In the genomic region with DNA sequence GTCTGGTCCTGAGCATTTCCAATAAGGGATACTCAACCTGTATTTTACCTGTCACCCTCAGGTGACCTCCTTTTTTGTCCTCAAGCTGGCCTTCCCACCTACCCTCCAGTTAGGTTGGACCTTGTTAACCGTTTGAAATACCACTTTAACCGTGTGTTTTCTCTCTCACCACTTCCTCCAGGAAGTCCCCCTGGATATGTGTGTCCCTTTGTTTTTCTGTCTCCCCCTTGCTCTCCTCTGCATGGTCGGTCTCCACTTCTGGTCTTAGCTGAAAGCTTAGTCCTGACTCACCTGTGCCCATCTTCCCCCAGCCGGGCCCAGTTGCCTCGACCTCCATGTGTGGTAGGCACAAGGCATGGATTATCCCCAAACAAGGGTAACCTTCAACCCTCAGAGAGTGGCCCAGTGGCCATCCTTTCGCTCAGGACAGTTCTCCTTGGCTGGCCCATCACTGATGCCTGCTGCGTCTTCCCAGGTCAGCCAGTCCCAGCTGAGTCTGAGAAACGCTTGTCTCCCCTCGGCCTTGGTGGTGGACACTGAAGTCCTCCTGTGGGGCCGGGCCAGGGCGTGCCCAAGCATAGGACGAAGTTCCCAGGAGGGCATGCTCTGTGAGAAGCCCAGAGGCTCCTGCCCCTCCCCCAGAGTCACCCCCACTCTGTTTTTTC, we compare ENCODE assay signal across 12 cellular contexts. TPM values are rescaled to one million over a fixed set of nuclear protein-coding genes. Genes with fewer than 3 reads are reported as not detected.
A peak's percentile ranks its signal among the peaks of the same experiment; 100 is the strongest.
DNase-seq lines count a peak whose midpoint lies in the region; ATAC-seq and TF ChIP-seq lines count a peak whose summit lies in the region.
"Had no signal": no experiment of that assay in that cellular context is flagged by ENCODE, and none has a peak within 500 bp of the region (broad histone marks: within the 10 kb centered on the region; RNA-seq: fewer than 3 reads in every experiment).

No MANE protein-coding gene starts in this region.

- H3K36me3 Mint-ChIP-seq in CD14-positive monocyte (peaks cover 71 to 97% of the 10 kb centered on the region in 2 donors), GM23338 (ENCODE audit: low read depth) (peaks cover 39% of the 10 kb centered on the region), glutamatergic neuron (ENCODE audit: unreplicated experiment) (no peaks in the 10 kb centered on the region)
- no peaks in the 10 kb centered on the region for H3K36me3 Mint-ChIP-seq in activated naive CD8-positive, alpha-beta T cell
- peaks cover 7% of the 10 kb centered on the region for H3K36me3 Mint-ChIP-seq in natural killer cell treated with Interleukin-12 subunit alpha and Interleukin-12 subunit beta and Interleukin-15 and Interleukin-18, amount 100 ng/mL, for 72 hours

- WGBS in psoas muscle, 3 donors, result 80 to 84% (median 82%) methylated on average over 12 of the region's 12 CpGs

- no peaks in the 10 kb centered on the region for H3K9me3 ChIP-seq in psoas muscle
- H3K9me3 ChIP-seq: gastroesophageal sphincter had no signal

- H3K27me3 ChIP-seq in GM23338 (ENCODE audit: insufficient read depth) (no peaks in the 10 kb centered on the region), psoas muscle (ENCODE audit: insufficient read depth in 3 of 3, low read length in 2 of 3) (no peaks in the 10 kb centered on the region)
- H3K27me3 ChIP-seq: gastroesophageal sphincter had no signal

- no peaks in the 10 kb centered on the region for H3K36me3 ChIP-seq in GM23338 (ENCODE audit: insufficient read depth)
- peaks cover 0 to 46% of the 10 kb centered on the region in 2 donors for H3K36me3 ChIP-seq in psoas muscle (ENCODE audit: insufficient read depth in 1 of 2, low read depth in 1 of 2)

- 0 out of 2 replicates have a peak, but pooled peaks cover 3% of the 10 kb centered on the region for H3F3A ChIP-seq in GM23338 (replicated peaks; ENCODE audit: low read depth)

- H3K27me3 Mint-ChIP-seq in CD14-positive monocyte (ENCODE audit: low read depth in 3 of 3) (no peaks in the 10 kb centered on the region), GM23338 (ENCODE audit: insufficient read depth, low read depth, poor library complexity) (peaks cover 4% of the 10 kb centered on the region), glutamatergic neuron (ENCODE audit: unreplicated experiment) (peaks cover 13% of the 10 kb centered on the region)
- H3K27me3 Mint-ChIP-seq in activated naive CD8-positive, alpha-beta T cell, result no peaks in the 10 kb centered on the region
- H3K27me3 Mint-ChIP-seq in natural killer cell treated with Interleukin-12 subunit alpha and Interleukin-12 subunit beta and Interleukin-15 and Interleukin-18, amount 100 ng/mL, for 72 hours, result no peaks in the 10 kb centered on the region

- peak overlapping the region; percentile 66 for H3K27ac ChIP-seq in GM23338 (ENCODE audit: low read depth)
- H3K27ac ChIP-seq in psoas muscle, result no peak overlapping the region
- H3K27ac ChIP-seq: GM23248 had no signal

- H3K4me3 ChIP-seq in GM23338 (no peak overlapping the region), psoas muscle (no peak overlapping the region)
- H3K4me3 ChIP-seq: gastroesophageal sphincter, GM23248 had no signal

- H3K4me1 Mint-ChIP-seq in CD14-positive monocyte, result peaks cover 28% of the 10 kb centered on the region
- peaks cover 35% of the 10 kb centered on the region for H3K4me1 Mint-ChIP-seq in GM23338
- H3K4me1 Mint-ChIP-seq in activated naive CD8-positive, alpha-beta T cell (ENCODE audit: low read depth), result peaks cover 88% of the 10 kb centered on the region
- peaks cover 60 to 74% of the 10 kb centered on the region in 2 donors for H3K4me1 Mint-ChIP-seq in natural killer cell treated with Interleukin-12 subunit alpha and Interleukin-12 subunit beta and Interleukin-15 and Interleukin-18, amount 100 ng/mL, for 72 hours (ENCODE audit: low read depth in 2 of 2)
- H3K4me1 Mint-ChIP-seq in glutamatergic neuron (ENCODE audit: low read depth, unreplicated experiment), result peaks cover 15% of the 10 kb centered on the region

- H3K79me2 ChIP-seq in GM23338 (replicated peaks; ENCODE audit: insufficient read depth), result peaks cover 47% of the 10 kb centered on the region

- intact Hi-C loops in CD14-positive monocyte (cut with micrococcal nuclease), result no loop called here
- intact Hi-C loops in psoas muscle (cut with DNase I), result no loop called here

- H3K4me1 ChIP-seq in GM23338 (ENCODE audit: insufficient read depth) (peaks cover 29% of the 10 kb centered on the region), psoas muscle (peaks cover 24% of the 10 kb centered on the region)

- H2AFZ ChIP-seq in GM23338, result no peak overlapping the region
- H2AFZ ChIP-seq: GM23248 had no signal

- peaks cover 14% of the 10 kb centered on the region; the same call in 1 of the 2 replicates for H4K20me1 ChIP-seq in GM23338 (replicated peaks; ENCODE audit: insufficient read depth)

- ATAC-seq in GM23338, result no peak
- no peak for ATAC-seq in natural killer cell treated with Interleukin-12 subunit alpha and Interleukin-12 subunit beta and Interleukin-15 and Interleukin-18, amount 100 ng/mL, for 72 hours
- no peak for ATAC-seq in psoas muscle
- no peak for ATAC-seq in GM21381 (IDR thresholded peaks at IDR 0.05; ENCODE audit: unreplicated experiment)
- no peak for ATAC-seq in HG03196 (IDR thresholded peaks at IDR 0.05; ENCODE audit: unreplicated experiment)
- ATAC-seq: gastroesophageal sphincter had no signal

- H3K27ac Mint-ChIP-seq in CD14-positive monocyte (peak overlapping the region in 6 of 7 donors; percentile 46 to 88 (median 54)), GM23338 (peak overlapping the region; percentile 73; the same call in 1 of the 2 replicates), glutamatergic neuron (ENCODE audit: unreplicated experiment) (no peak overlapping the region)
- H3K27ac Mint-ChIP-seq in activated naive CD8-positive, alpha-beta T cell, result peak overlapping the region; percentile 86
- peak overlapping the region; percentile 80 to 92 for H3K27ac Mint-ChIP-seq in natural killer cell treated with Interleukin-12 subunit alpha and Interleukin-12 subunit beta and Interleukin-15 and Interleukin-18, amount 100 ng/mL, for 72 hours

- H3K4me3 Mint-ChIP-seq in CD14-positive monocyte, result no peak overlapping the region
- H3K4me3 Mint-ChIP-seq in GM23338, result no peak overlapping the region
- H3K4me3 Mint-ChIP-seq in activated naive CD8-positive, alpha-beta T cell, result peak overlapping the region; percentile 62
- H3K4me3 Mint-ChIP-seq in natural killer cell treated with Interleukin-12 subunit alpha and Interleukin-12 subunit beta and Interleukin-15 and Interleukin-18, amount 100 ng/mL, for 72 hours, result peak overlapping the region; percentile 41
- no peak overlapping the region for H3K4me3 Mint-ChIP-seq in glutamatergic neuron (ENCODE audit: unreplicated experiment)

- H3K9me2 ChIP-seq in GM23338 (ENCODE audit: insufficient read depth), result no peaks in the 10 kb centered on the region

- no peak overlapping the region for H3K4me2 ChIP-seq in GM23338

- TF ChIP-seq CTCF in CD14-positive monocyte (IDR thresholded peaks at IDR 0.05) (no peak), GM23338 (conservative IDR thresholded peaks at IDR 0.05; ENCODE audit: low read depth in 2 of 2) (no peak), glutamatergic neuron (IDR thresholded peaks at IDR 0.05; ENCODE audit: partially characterized antibody, unreplicated experiment) (no peak), psoas muscle (IDR thresholded peaks at IDR 0.05) (no peak)

- DNase-seq in CD14-positive monocyte (ENCODE audit: low spot score) (no peak), GM23338 (ENCODE audit: low spot score) (no peak), glutamatergic neuron (no peak), psoas muscle (no peak)
- DNase-seq in natural killer cell treated with Interleukin-12 subunit alpha and Interleukin-12 subunit beta and Interleukin-15 and Interleukin-18, amount 100 ng/mL, for 72 hours (ENCODE audit: low spot score), result no peak
- DNase-seq: GM23248, NCI-H2081, SHP77 had no signal

- no peaks in the 10 kb centered on the region for H3K9me3 Mint-ChIP-seq in CD14-positive monocyte
- no peaks in the 10 kb centered on the region for H3K9me3 Mint-ChIP-seq in GM23338
- H3K9me3 Mint-ChIP-seq in activated naive CD8-positive, alpha-beta T cell (ENCODE audit: low read depth), result no peaks in the 10 kb centered on the region
- no peaks in the 10 kb centered on the region for H3K9me3 Mint-ChIP-seq in natural killer cell treated with Interleukin-12 subunit alpha and Interleukin-12 subunit beta and Interleukin-15 and Interleukin-18, amount 100 ng/mL, for 72 hours
- peaks cover 1% of the 10 kb centered on the region for H3K9me3 Mint-ChIP-seq in glutamatergic neuron (ENCODE audit: unreplicated experiment)

TF ChIP-seq in GM23338, 12 proteins besides CTCF, POLR2A, EP300 and RAD21 (continues in another document):
- TF ChIP-seq ZNF331 (CRISPR knock-in tag; IDR thresholded peaks at IDR 0.05; ENCODE audit: low read depth), result no peak
- TF ChIP-seq STAT1 (IDR thresholded peaks at IDR 0.05; ENCODE audit: unreplicated experiment), result no peak

RNA-seq across cellular contexts. Expression of a gene that starts 20.0 kb away (rescaled TPM):
- 10 to 100 TPM; 70.6 to 93.7 TPM for polyA plus RNA-seq in CD14-positive monocyte
- total RNA-seq in GM23338 (2014; rRNA removed; shearing (Covaris generic)), result 139 and 173 TPM in 2 replicates
- polyA plus RNA-seq in GM23338 (2016; fragmentation: Nextera tagmentation; extraction: Ambion mirVana), result 48.5 and 48.7 TPM in 2 replicates
- total RNA-seq in natural killer cell treated with Interleukin-12 subunit alpha and Interleukin-12 subunit beta and Interleukin-15 and Interleukin-18, amount 100 ng/mL, for 72 hours, result 100 to 1,000 TPM; 214 to 390 TPM
- total RNA-seq in glutamatergic neuron (ENCODE audit: unreplicated experiment), result 66.6 TPM
- total RNA-seq in psoas muscle, result 10 to 100 TPM; 14.6 to 20.1 (median 17.2) TPM
- 10 to 100 TPM in 2 of 3 donors, 1 to 10 TPM in 1; 8.6 to 14.0 (median 10.9) TPM for polyA plus RNA-seq in psoas muscle

RNA-seq across cellular contexts. Expression of a gene that starts 36.4 kb away (rescaled TPM):
- polyA plus RNA-seq in CD14-positive monocyte (100 to 1,000 TPM; 561 to 618 TPM), GM23338 (2016; fragmentation: Nextera tagmentation; extraction: Ambion mirVana) (4,267 and 4,484 TPM in 2 replicates), psoas muscle (1,000 to 10,000 TPM; 1,675 to 2,332 (median 1,765) TPM)
- total RNA-seq in GM23338 (2014; rRNA removed; shearing (Covaris generic)), result 877 and 957 TPM in 2 replicates
- 1,000 to 10,000 TPM; 1,120 to 1,259 TPM for total RNA-seq in natural killer cell treated with Interleukin-12 subunit alpha and Interleukin-12 subunit beta and Interleukin-15 and Interleukin-18, amount 100 ng/mL, for 72 hours
- total RNA-seq in glutamatergic neuron (ENCODE audit: unreplicated experiment) (850 TPM), psoas muscle (1,000 to 10,000 TPM in 1 of 4 donors, 100 to 1,000 TPM in 3; 816 to 1,006 (median 921) TPM)

Comparison
In these comparisons a context has a peak if more than half of its experiments do, and no peak if none do; other contexts are left out.
1. H3K4me3 Mint-ChIP-seq: peak in activated naive CD8-positive, alpha-beta T cell (single experiment) and natural killer cell treated with Interleukin-12 subunit alpha and Interleukin-12 subunit beta and Interleukin-15 and Interleukin-18, amount 100 ng/mL, for 72 hours (single experiment); none in CD14-positive monocyte (0 of 2), GM23338 (single experiment) and glutamatergic neuron (single experiment).